2 cellular contexts compared by ENCODE assay signal in the genomic region with DNA sequence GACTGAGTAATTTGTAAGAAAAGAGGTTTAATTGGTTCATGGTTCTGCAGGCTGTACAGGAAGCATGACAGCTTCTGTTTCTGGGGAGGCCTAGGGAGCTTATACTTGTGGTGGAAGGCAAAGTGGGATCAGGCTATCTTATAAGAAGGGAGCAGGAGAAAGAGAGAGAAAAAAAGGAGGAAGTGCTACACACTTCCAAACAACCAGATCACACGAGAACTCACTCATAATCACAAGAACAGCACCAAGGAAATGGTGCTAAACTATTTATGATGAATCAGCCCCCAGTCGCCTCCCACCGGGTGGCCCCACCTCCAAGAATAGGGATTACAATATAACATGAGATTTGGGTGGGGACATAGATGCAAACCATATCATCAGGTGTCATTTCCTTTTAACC.
TF ChIP-seq lines count a peak whose summit lies in the region.

No MANE protein-coding gene starts in this region.

TF ChIP-seq in GM23338, 12 proteins besides CTCF, POLR2A, EP300 and RAD21:
- TF ChIP-seq ZNF462 (CRISPR knock-in tag; IDR thresholded peaks at IDR 0.05): no peak
- no peak for TF ChIP-seq ZNF114 (CRISPR knock-in tag; IDR thresholded peaks at IDR 0.05)
- no peak for TF ChIP-seq POLR2AphosphoS5 (IDR thresholded peaks at IDR 0.05; ENCODE audit: low read depth)

TF ChIP-seq in H1, 55 proteins besides CTCF, POLR2A, EP300 and RAD21:
- TF ChIP-seq, protein P1, sequence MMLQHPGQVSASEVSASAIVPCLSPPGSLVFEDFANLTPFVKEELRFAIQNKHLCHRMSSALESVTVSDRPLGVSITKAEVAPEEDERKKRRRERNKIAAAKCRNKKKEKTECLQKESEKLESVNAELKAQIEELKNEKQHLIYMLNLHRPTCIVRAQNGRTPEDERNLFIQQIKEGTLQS (IDR thresholded peaks at IDR 0.05; ENCODE audit: insufficient read depth, low read depth, low read length): no peak
- TF ChIP-seq FOSL1 (IDR thresholded peaks at IDR 0.05; ENCODE audit: insufficient read depth, low read depth, low read length): no peak
- no peak for TF ChIP-seq RNF2 (IDR thresholded peaks at IDR 0.05; ENCODE audit: borderline replicate concordance, low read depth, low read length, missing control alignments, poor library complexity, severe bottlenecking)
- TF ChIP-seq E2F6 (IDR thresholded peaks at IDR 0.05): no peak
